Comparison of ENCODE assay signal across 8 cellular contexts in the genomic region with DNA sequence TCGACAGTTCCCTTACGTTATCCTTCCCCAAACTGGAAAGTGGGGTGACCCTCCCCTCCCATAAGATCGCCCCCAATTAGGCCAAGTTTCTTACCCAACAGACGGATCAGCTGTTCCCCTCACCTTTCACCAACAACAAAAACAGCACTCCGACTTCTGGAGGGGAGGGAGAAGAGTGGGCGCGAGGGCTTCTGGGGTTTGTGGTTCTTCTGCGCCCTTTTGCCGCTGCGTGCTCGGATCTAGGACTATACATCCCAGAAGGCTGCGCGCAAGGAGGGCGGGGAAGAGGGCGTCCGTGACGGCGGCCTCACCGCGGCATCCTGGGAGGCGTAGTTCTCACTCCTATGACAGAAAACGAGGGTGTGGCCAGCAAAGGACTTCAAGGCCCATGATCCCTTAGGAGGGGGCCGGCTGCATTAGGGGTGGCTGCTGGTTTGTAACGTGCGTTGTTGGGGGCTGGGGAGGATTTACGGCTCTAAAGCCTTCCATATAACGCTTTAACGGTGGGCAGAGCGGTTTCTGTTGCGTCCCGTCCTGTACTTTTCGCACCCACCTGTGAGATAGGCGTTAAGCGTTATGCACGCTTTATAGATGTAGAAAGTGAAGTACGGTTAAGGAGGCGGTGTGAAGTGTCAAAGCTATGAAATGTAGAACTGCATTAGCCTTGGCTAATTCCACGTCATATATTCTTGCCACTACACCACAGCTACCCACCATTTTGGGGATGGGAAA. TPM values are rescaled to one million over a fixed set of nuclear protein-coding genes. Genes with fewer than 3 reads are reported as not detected.
DNase-seq lines count a peak whose midpoint lies in the region; ATAC-seq and TF ChIP-seq lines count a peak whose summit lies in the region.

A gene with protein sequence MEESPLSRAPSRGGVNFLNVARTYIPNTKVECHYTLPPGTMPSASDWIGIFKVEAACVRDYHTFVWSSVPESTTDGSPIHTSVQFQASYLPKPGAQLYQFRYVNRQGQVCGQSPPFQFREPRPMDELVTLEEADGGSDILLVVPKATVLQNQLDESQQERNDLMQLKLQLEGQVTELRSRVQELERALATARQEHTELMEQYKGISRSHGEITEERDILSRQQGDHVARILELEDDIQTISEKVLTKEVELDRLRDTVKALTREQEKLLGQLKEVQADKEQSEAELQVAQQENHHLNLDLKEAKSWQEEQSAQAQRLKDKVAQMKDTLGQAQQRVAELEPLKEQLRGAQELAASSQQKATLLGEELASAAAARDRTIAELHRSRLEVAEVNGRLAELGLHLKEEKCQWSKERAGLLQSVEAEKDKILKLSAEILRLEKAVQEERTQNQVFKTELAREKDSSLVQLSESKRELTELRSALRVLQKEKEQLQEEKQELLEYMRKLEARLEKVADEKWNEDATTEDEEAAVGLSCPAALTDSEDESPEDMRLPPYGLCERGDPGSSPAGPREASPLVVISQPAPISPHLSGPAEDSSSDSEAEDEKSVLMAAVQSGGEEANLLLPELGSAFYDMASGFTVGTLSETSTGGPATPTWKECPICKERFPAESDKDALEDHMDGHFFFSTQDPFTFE (minus strand): TSS at position 143 of the 732 bp plus-strand sequence. CDS start 2,210 bp downstream, outside the sequence.

- peak within 1 kb of the TSS; percentile 77 for H3K4me2 ChIP-seq in DND-41 (ENCODE audit: insufficient read depth, low read length)
- peak within 1 kb of the TSS; percentile 95 for H3K4me2 ChIP-seq in GM23248 (ENCODE audit: unreplicated experiment)

- peak; percentile 99 for ATAC-seq in DND-41 (ENCODE audit: insufficient read depth, low read depth)

- peak within 1 kb of the TSS; percentile 80 for H3K27ac Mint-ChIP-seq in activated T-helper 1 cell treated with anti-CD3 and anti-CD28 coated beads, Interleukin-12 subunit alpha, Interleukin-12 subunit beta, Interleukin-2, Interleukin-4 antibody, amounts not matched to agents 30 ng/mL and 10 ng/mL and 1 ng/mL, durations not matched to agents 14 hours and 24 hours and 36 hours

- H3K9me3 ChIP-seq in DND-41 (ENCODE audit: insufficient read depth, low read length, severe bottlenecking): no peaks in the 10 kb centered on the region
- no peaks in the 10 kb centered on the region for H3K9me3 ChIP-seq in GM23248 (ENCODE audit: low read depth)
- H3K9me3 ChIP-seq in esophagus squamous epithelium: no peaks in the 10 kb centered on the region

- in situ Hi-C loops in GM23248 (cut with MboI): no loop called here

- peaks cover 26% of the 10 kb centered on the region for H3K4me1 Mint-ChIP-seq in activated T-helper 1 cell treated with anti-CD3 and anti-CD28 coated beads, Interleukin-12 subunit alpha, Interleukin-12 subunit beta, Interleukin-2, Interleukin-4 antibody, amounts not matched to agents 30 ng/mL and 10 ng/mL and 1 ng/mL, durations not matched to agents 14 hours and 24 hours and 36 hours (ENCODE audit: low read depth)

- peak within 1 kb of the TSS; percentile 84 for H3K27ac ChIP-seq in DND-41 (ENCODE audit: low read length)
- H3K27ac ChIP-seq in GM23248: peak within 1 kb of the TSS; percentile 30
- peak within 1 kb of the TSS; percentile 77 to 93 (median 84) for H3K27ac ChIP-seq in esophagus squamous epithelium

- peak in 3 of 4 donors; percentile 3 to 73 (median 3) for TF ChIP-seq POLR2A in esophagus squamous epithelium (IDR thresholded peaks at IDR 0.05)

- H3K4me3 Mint-ChIP-seq in activated T-helper 1 cell treated with anti-CD3 and anti-CD28 coated beads, Interleukin-12 subunit alpha, Interleukin-12 subunit beta, Interleukin-2, Interleukin-4 antibody, amounts not matched to agents 30 ng/mL and 10 ng/mL and 1 ng/mL, durations not matched to agents 14 hours and 24 hours and 36 hours: peak within 1 kb of the TSS; percentile 92

- H3K36me3 Mint-ChIP-seq in activated T-helper 1 cell treated with anti-CD3 and anti-CD28 coated beads, Interleukin-12 subunit alpha, Interleukin-12 subunit beta, Interleukin-2, Interleukin-4 antibody, amounts not matched to agents 30 ng/mL and 10 ng/mL and 1 ng/mL, durations not matched to agents 14 hours and 24 hours and 36 hours (ENCODE audit: low read depth): peaks cover 17% of the 10 kb centered on the region

- H3K9ac ChIP-seq in DND-41 (ENCODE audit: low read depth, low read length): peak within 1 kb of the TSS; percentile 58
- peak within 1 kb of the TSS; percentile 86 for H3K9ac ChIP-seq in GM23248

- no peaks in the 10 kb centered on the region for H3K27me3 ChIP-seq in DND-41 (ENCODE audit: insufficient read depth, low read length, poor library complexity)
- no peaks in the 10 kb centered on the region; the same call in 1 of the 2 replicates for H3K27me3 ChIP-seq in GM23248 (replicated peaks; ENCODE audit: insufficient read depth)
- H3K27me3 ChIP-seq in esophagus squamous epithelium: no peaks in the 10 kb centered on the region

- H4K20me1 ChIP-seq in DND-41 (ENCODE audit: insufficient read depth, low read length): no peaks in the 10 kb centered on the region
- no peaks in the 10 kb centered on the region for H4K20me1 ChIP-seq in GM23248 (ENCODE audit: insufficient read depth)

- H3K36me3 ChIP-seq in DND-41 (ENCODE audit: insufficient read depth, low read length) (peaks cover 16% of the 10 kb centered on the region; the same call in 1 of the 2 replicates), GM23248 (ENCODE audit: low read depth) (peaks cover 22% of the 10 kb centered on the region), esophagus squamous epithelium (peaks cover 7 to 26% (median 13%) of the 10 kb centered on the region in 3 donors)

- H2AFZ ChIP-seq in DND-41 (ENCODE audit: low read depth, low read length) (peak within 1 kb of the TSS; percentile 93), GM23248 (peak within 1 kb of the TSS; percentile 98)

- peaks cover 11% of the 10 kb centered on the region; the same call in 1 of the 2 replicates for H3K79me2 ChIP-seq in DND-41 (ENCODE audit: insufficient read depth, low read length)
- H3K79me2 ChIP-seq in GM23248 (ENCODE audit: insufficient read depth): peaks cover 33% of the 10 kb centered on the region

- H3K9me2 ChIP-seq in GM23248 (ENCODE audit: insufficient read depth): no peaks in the 10 kb centered on the region

- no peaks in the 10 kb centered on the region for H3K9me3 Mint-ChIP-seq in activated T-helper 1 cell treated with anti-CD3 and anti-CD28 coated beads, Interleukin-12 subunit alpha, Interleukin-12 subunit beta, Interleukin-2, Interleukin-4 antibody, amounts not matched to agents 30 ng/mL and 10 ng/mL and 1 ng/mL, durations not matched to agents 14 hours and 24 hours and 36 hours

- no peaks in the 10 kb centered on the region for H3K27me3 Mint-ChIP-seq in activated T-helper 1 cell treated with anti-CD3 and anti-CD28 coated beads, Interleukin-12 subunit alpha, Interleukin-12 subunit beta, Interleukin-2, Interleukin-4 antibody, amounts not matched to agents 30 ng/mL and 10 ng/mL and 1 ng/mL, durations not matched to agents 14 hours and 24 hours and 36 hours (ENCODE audit: insufficient read depth)

- intact Hi-C loops in activated T-helper 1 cell treated with anti-CD3 and anti-CD28 coated beads, Interleukin-12 subunit alpha, Interleukin-12 subunit beta, Interleukin-2, Interleukin-4 antibody, amounts not matched to agents 30 ng/mL and 10 ng/mL and 1 ng/mL, durations not matched to agents 14 hours and 24 hours and 36 hours (cut with micrococcal nuclease): loop anchor here (1.0 to 5.0 kb wide), 12 partner anchors 19 to 1989 kb away; a partner anchor contains a TSS
- intact Hi-C loops in esophagus squamous epithelium (cut with DNase I): no loop called here

- no peaks in the 10 kb centered on the region for H3F3A ChIP-seq in GM23248 (ENCODE audit: insufficient read depth)

- no peak for TF ChIP-seq CTCF in DND-41 (IDR thresholded peaks at IDR 0.05; ENCODE audit: borderline replicate concordance, extremely low read depth, low read length, poor library complexity, severe bottlenecking)
- peak in 1 of 6 experiments; percentile 28 for TF ChIP-seq CTCF in esophagus squamous epithelium (IDR thresholded peaks at IDR 0.05)

- peak within 1 kb of the TSS; percentile 81 to 94 for H3K4me3 ChIP-seq in DND-41 (ENCODE audit: low read depth in 1 of 2, low read length in 2 of 2)
- H3K4me3 ChIP-seq in GM23248: peak within 1 kb of the TSS; percentile 88
- H3K4me3 ChIP-seq in esophagus squamous epithelium: peak within 1 kb of the TSS; percentile 54 to 90 (median 80)

- DNase-seq in DND-41 (peak; percentile 99), GM23248 (peak; percentile 100), Kasumi-1 (lab: John Stamatoyannopoulos, UW) (peak; percentile 98 to 99), RPMI7951 (ENCODE audit: low read depth) (peak; percentile 97), esophagus squamous epithelium (lab: John Stamatoyannopoulos, UW) (peak; percentile 94), myocyte (ENCODE audit: low read depth) (peak; percentile 99)
- DNase-seq in activated T-helper 1 cell treated with anti-CD3 and anti-CD28 coated beads, Interleukin-12 subunit alpha, Interleukin-12 subunit beta, Interleukin-2, Interleukin-4 antibody, amounts not matched to agents 30 ng/mL and 10 ng/mL and 1 ng/mL, durations not matched to agents 14 hours and 24 hours and 36 hours (ENCODE audit: low spot score): peak; percentile 96
- DNase-seq in stimulated activated CD8-positive, alpha-beta memory T cell treated with anti-CD3 and anti-CD28 coated beads, Interleukin-7, amount 100 ng/mL, for 48 hours (ENCODE audit: extremely low read depth in 1 of 2, low read depth in 1 of 2): peak; percentile 93 to 97

- 1% methylated on average over 38 of the region's 38 CpGs for WGBS in GM23248 (ENCODE audit: low coverage in 1 of 2, low lambda C conversion rate in 2 of 2, missing lambda C conversion rate in 2 of 2), 2 experiments
- 0 to 2% methylated on average over 17 to 30 of the region's 38 CpGs for WGBS in esophagus squamous epithelium, 2 donors

- H3K4me1 ChIP-seq in DND-41 (ENCODE audit: insufficient read depth, low read length): peaks cover 26% of the 10 kb centered on the region
- H3K4me1 ChIP-seq in GM23248 (ENCODE audit: insufficient read depth): peaks cover 8% of the 10 kb centered on the region
- peaks cover 7 to 23% (median 19%) of the 10 kb centered on the region in 3 donors for H3K4me1 ChIP-seq in esophagus squamous epithelium

RNA-seq across cellular contexts. Expression of the gene that starts here (rescaled TPM):
- total RNA-seq in GM23248 (2014; rRNA removed; shearing (Covaris generic)): 206 and 243 TPM in 2 replicates
- polyA plus RNA-seq in GM23248 (2016; fragmentation: Nextera tagmentation; extraction: Ambion mirVana): 149 and 155 TPM in 2 replicates
- 27.4 and 47.0 TPM in 2 replicates for total RNA-seq in RPMI7951 (2014; rRNA removed; shearing (Covaris generic))
- 17.4 and 19.2 TPM in 2 replicates for total RNA-seq in activated T-helper 1 cell treated with anti-CD3 and anti-CD28 coated beads, Interleukin-12 subunit alpha, Interleukin-12 subunit beta, Interleukin-2, Interleukin-4 antibody, amounts not matched to agents 30 ng/mL and 10 ng/mL and 1 ng/mL, durations not matched to agents 14 hours and 24 hours and 36 hours
- total RNA-seq in esophagus squamous epithelium (100 to 1,000 TPM in 1 of 4 donors, 10 to 100 TPM in 3; 29.5 to 159 (median 52.2) TPM), myocyte (147 and 173 TPM in 2 replicates)
- 239 TPM for polyA plus RNA-seq in myocyte (2012)

Comparison
In these comparisons a context has a peak if more than half of its experiments do, and no peak if none do; other contexts are left out.
1. Peak in every context shown above with its lines: DNase-seq, ATAC-seq, H3K4me3 ChIP-seq and H3K27ac ChIP-seq.
2. H3K27ac ChIP-seq: peak in every context shown above with its lines; median percentile 84 in DND-41; 84 in esophagus squamous epithelium; 30 in GM23248.